Comparison of ENCODE assay signal across 1 cellular context in genomic region chr4:156169861-156170260, GRCh38.
TF ChIP-seq lines count a peak whose summit lies in the region.

No MANE protein-coding gene starts in this region.

TF ChIP-seq in H1, 55 proteins besides CTCF, POLR2A, EP300 and RAD21:
- TF ChIP-seq CBX8 (IDR thresholded peaks at IDR 0.05; ENCODE audit: borderline replicate concordance, low read depth, low read length) (no peak), GABPA (IDR thresholded peaks at IDR 0.05; ENCODE audit: borderline replicate concordance, insufficient read depth, low read length) (no peak), ATF2 (IDR thresholded peaks at IDR 0.05; ENCODE audit: low read length) (no peak), TBP (IDR thresholded peaks at IDR 0.05; ENCODE audit: low read depth, low read length) (no peak), ASH2L (IDR thresholded peaks at IDR 0.05; ENCODE audit: low read length) (no peak), RBBP5 (IDR thresholded peaks at IDR 0.05; ENCODE audit: borderline replicate concordance, low read depth, low read length) (no peak), RNF2 (IDR thresholded peaks at IDR 0.05; ENCODE audit: borderline replicate concordance, low read depth, low read length, missing control alignments, poor library complexity, severe bottlenecking) (no peak)
- TF ChIP-seq, protein P1, sequence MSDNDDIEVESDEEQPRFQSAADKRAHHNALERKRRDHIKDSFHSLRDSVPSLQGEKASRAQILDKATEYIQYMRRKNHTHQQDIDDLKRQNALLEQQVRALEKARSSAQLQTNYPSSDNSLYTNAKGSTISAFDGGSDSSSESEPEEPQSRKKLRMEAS (IDR thresholded peaks at IDR 0.05), result no peak
